ENCODE assay signal across 21 cellular contexts in genomic region chr5:151381899-151382298, GRCh38. TPM values are rescaled to one million over a fixed set of nuclear protein-coding genes. Genes with fewer than 3 reads are reported as not detected.
DNase-seq lines count a peak whose midpoint lies in the region; ATAC-seq and TF ChIP-seq lines count a peak whose summit lies in the region.
"Had no signal": no experiment of that assay in that cellular context is flagged by ENCODE, and none has a peak within 500 bp of the region (broad histone marks: within the 10 kb centered on the region; RNA-seq: fewer than 3 reads in every experiment).

No MANE protein-coding gene starts in this region.

- TF ChIP-seq CTCF in GM23338 (conservative IDR thresholded peaks at IDR 0.05; ENCODE audit: low read depth in 2 of 2) (no peak), Panc1 (IDR thresholded peaks at IDR 0.05) (no peak), omental fat pad (IDR thresholded peaks at IDR 0.05) (no peak), neural progenitor cell (IDR thresholded peaks at IDR 0.05) (no peak)

- peaks cover 14% of the 10 kb centered on the region for H3K9me2 ChIP-seq in GM23338 (ENCODE audit: insufficient read depth)

- H3K27me3 Mint-ChIP-seq in GM23338 (ENCODE audit: insufficient read depth, low read depth, poor library complexity), result peaks cover 5% of the 10 kb centered on the region
- peaks cover 3% of the 10 kb centered on the region for H3K27me3 Mint-ChIP-seq in neural progenitor cell (ENCODE audit: insufficient read depth, low read depth)

- H3K4me2 ChIP-seq in GM23338 (no peak overlapping the region), neural progenitor cell (no peak overlapping the region)

- CTCF ChIA-PET in Panc1 (lab: Charles Lee), result interaction anchor here (0.6 kb wide), 1 partner anchor 914 kb away, joined by 5 read pairs; no protein-coding TSS in a partner anchor

- H3K4me1 ChIP-seq in GM23338 (ENCODE audit: insufficient read depth), result peaks cover 19% of the 10 kb centered on the region
- H3K4me1 ChIP-seq in Panc1 (ENCODE audit: control insufficient read depth, insufficient read depth, low read length), result no peaks in the 10 kb centered on the region
- H3K4me1 ChIP-seq in skeletal muscle tissue (ENCODE audit: control insufficient read depth in 3 of 3, insufficient read depth in 3 of 3, low read length in 3 of 3), result peaks cover 9 to 27% (median 15%) of the 10 kb centered on the region in 3 donors
- H3K4me1 ChIP-seq in neural progenitor cell, result no peaks in the 10 kb centered on the region

- intact Hi-C loops in Panc1 (cut with micrococcal nuclease; ENCODE audit: unreplicated experiment), result no loop called here

- POLR2A ChIA-PET in Panc1 (lab: Charles Lee), result no interaction called here

- H3K9ac ChIP-seq in skeletal muscle tissue (ENCODE audit: low read depth in 1 of 3, low read length in 3 of 3) (peak overlapping the region in 1 of 3 donors; percentile 47), neural progenitor cell (no peak overlapping the region)

- H2AFZ ChIP-seq in GM23338 (peak overlapping the region; percentile 76), neural progenitor cell (replicated peaks) (no peak overlapping the region)

- H3K4me3 Mint-ChIP-seq in GM23338, result no peak overlapping the region
- no peak overlapping the region for H3K4me3 Mint-ChIP-seq in neural progenitor cell
- H3K4me3 Mint-ChIP-seq: CD4-positive, alpha-beta memory T cell had no signal

- no peaks in the 10 kb centered on the region for H3K79me2 ChIP-seq in GM23338 (replicated peaks; ENCODE audit: insufficient read depth)
- H3K79me2 ChIP-seq in neural progenitor cell (ENCODE audit: low read depth), result no peaks in the 10 kb centered on the region

- in situ Hi-C loops in Panc1 (cut with HindIII; ENCODE audit: low pct_unique_long_range_greater_than_20kb, low sequenced_read_pairs), result no loop called here

- no TSS peak for BruUV-seq in Panc1 (replicated peaks; lab: Mats Ljungman, UMichigan)

- H4K20me1 ChIP-seq in GM23338 (replicated peaks; ENCODE audit: insufficient read depth), result no peaks in the 10 kb centered on the region
- H4K20me1 ChIP-seq in neural progenitor cell (ENCODE audit: low read depth), result no peaks in the 10 kb centered on the region

- H3K27me3 ChIP-seq in GM23338 (ENCODE audit: insufficient read depth) (no peaks in the 10 kb centered on the region), Panc1 (ENCODE audit: control insufficient read depth, insufficient read depth, low read length) (peaks cover 3% of the 10 kb centered on the region; the same call in 1 of the 2 replicates), skeletal muscle tissue (ENCODE audit: control insufficient read depth in 3 of 3, insufficient read depth in 3 of 3, low read length in 3 of 3) (no peaks in the 10 kb centered on the region), neural progenitor cell (no peaks in the 10 kb centered on the region)

- H3K4me3 ChIP-seq in GM23338 (no peak overlapping the region), Panc1 (ENCODE audit: low read depth in 2 of 2, low read length in 2 of 2) (no peak overlapping the region), skeletal muscle tissue (ENCODE audit: low read length in 3 of 3) (no peak overlapping the region), neural progenitor cell (no peak overlapping the region)

- H3K4me1 Mint-ChIP-seq in GM23338 (peaks cover 31% of the 10 kb centered on the region), neural progenitor cell (no peaks in the 10 kb centered on the region)
- H3K4me1 Mint-ChIP-seq: CD4-positive, alpha-beta memory T cell had no signal

- no peaks in the 10 kb centered on the region; the same call in 2 of the 3 replicates for H3K9me3 Mint-ChIP-seq in GM23338
- H3K9me3 Mint-ChIP-seq in neural progenitor cell, result no peaks in the 10 kb centered on the region

- H3K27ac ChIP-seq in GM23338 (ENCODE audit: low read depth), result no peak overlapping the region
- no peak overlapping the region for H3K27ac ChIP-seq in Panc1 (ENCODE audit: low read length)
- peak overlapping the region; percentile 93 for H3K27ac ChIP-seq in skeletal muscle tissue (ENCODE audit: low read depth, low read length)
- H3K27ac ChIP-seq in neural progenitor cell, result no peak overlapping the region

- ATAC-seq in GM23338 (no peak), Panc1 (0 out of 2 replicates have a peak, but pooled peaks have one; percentile 26), omental fat pad (ENCODE audit: low FRiP score) (peak; percentile 22), GM21526 (IDR thresholded peaks at IDR 0.05; ENCODE audit: low FRiP score, unreplicated experiment) (no peak), GM21528 (IDR thresholded peaks at IDR 0.05; ENCODE audit: low FRiP score, unreplicated experiment) (no peak)

- DNase-seq in GM23338 (ENCODE audit: low spot score) (no peak), Panc1 (ENCODE audit: low read depth, low spot score) (no peak), omental fat pad (ENCODE audit: low spot score) (no peak), neural progenitor cell (ENCODE audit: low spot score) (no peak)
- DNase-seq: C1 segment of cervical spinal cord; Calu3; CD4-positive, alpha-beta memory T cell; COR-L47; DMS79 treated with DMSO at 0.1 percent for 48 hours; GF-D8; H7; HCEC 1CT had no signal

- H3F3A ChIP-seq in GM23338 (replicated peaks; ENCODE audit: low read depth) (no peaks in the 10 kb centered on the region; the same call in 1 of the 2 replicates), neural progenitor cell (ENCODE audit: low read depth) (no peaks in the 10 kb centered on the region)

- H3K36me3 ChIP-seq in GM23338 (ENCODE audit: insufficient read depth) (no peaks in the 10 kb centered on the region), Panc1 (ENCODE audit: control insufficient read depth, insufficient read depth, low read length) (no peaks in the 10 kb centered on the region), skeletal muscle tissue (ENCODE audit: control insufficient read depth in 3 of 3, insufficient read depth in 3 of 3, low read length in 3 of 3) (no peaks in the 10 kb centered on the region), neural progenitor cell (no peaks in the 10 kb centered on the region)

- H3K9me3 ChIP-seq in Panc1 (ENCODE audit: control insufficient read depth, insufficient read depth, low read depth, low read length), result no peaks in the 10 kb centered on the region
- H3K9me3 ChIP-seq in skeletal muscle tissue (ENCODE audit: control insufficient read depth in 3 of 3, low read length in 3 of 3), result no peaks in the 10 kb centered on the region
- no peaks in the 10 kb centered on the region for H3K9me3 ChIP-seq in neural progenitor cell (ENCODE audit: low read depth)

- H3K27ac Mint-ChIP-seq in GM23338, result no peak overlapping the region
- no peak overlapping the region for H3K27ac Mint-ChIP-seq in neural progenitor cell
- H3K27ac Mint-ChIP-seq: CD4-positive, alpha-beta memory T cell had no signal

- H3K36me3 Mint-ChIP-seq in GM23338 (ENCODE audit: low read depth) (no peaks in the 10 kb centered on the region), neural progenitor cell (no peaks in the 10 kb centered on the region)
- H3K36me3 Mint-ChIP-seq: CD4-positive, alpha-beta memory T cell had no signal

TF ChIP-seq in GM23338, 12 proteins besides CTCF, POLR2A, EP300 and RAD21 (continues in another document):
- no peak for TF ChIP-seq EZH2phosphoT487 (IDR thresholded peaks at IDR 0.05; ENCODE audit: unreplicated experiment)
- no peak for TF ChIP-seq ZNF331 (CRISPR knock-in tag; IDR thresholded peaks at IDR 0.05; ENCODE audit: low read depth)
- TF ChIP-seq STAT1 (IDR thresholded peaks at IDR 0.05; ENCODE audit: unreplicated experiment), result no peak
- no peak for TF ChIP-seq JUNB (IDR thresholded peaks at IDR 0.05; ENCODE audit: unreplicated experiment)

RNA-seq across cellular contexts. Expression of gene SLC36A2, which starts 34.5 kb away (rescaled TPM):
- total RNA-seq in GM23338 (2014; rRNA removed; shearing (Covaris generic)), result not detected in 2 replicates
- polyA plus RNA-seq in GM23338 (2016; fragmentation: Nextera tagmentation; extraction: Ambion mirVana), result 0.08 TPM in 1 of 2 replicates, not detected in the other
- total RNA-seq in Panc1 (2021; ENCODE audit: unreplicated experiment), result not detected
- not detected for polyA plus RNA-seq in Panc1 (2012; ENCODE audit: insufficient read length)
- under 1 TPM in 1 of 4 donors, not detected in 3; 0.47 TPM for total RNA-seq in omental fat pad
- under 0.01 TPM for total RNA-seq in skeletal muscle tissue
- total RNA-seq in neural progenitor cell (ENCODE audit: low replicate concordance), result not detected in 2 replicates
- total RNA-seq: A172; A673; Calu3; CD4-positive, alpha-beta memory T cell; Daoy; G401; H1; H7 had no signal
- polyA plus RNA-seq: BJ; CD4-positive, alpha-beta memory T cell had no signal

Comparison
In these comparisons a context has a peak if more than half of its experiments do, and no peak if none do; other contexts are left out.
1. ATAC-seq: peak in Panc1 (single experiment) and omental fat pad (single experiment); none in GM23338 (single experiment), GM21526 (single experiment) and GM21528 (single experiment).